Comparison of ENCODE assay signal across 11 cellular contexts in the genomic region with DNA sequence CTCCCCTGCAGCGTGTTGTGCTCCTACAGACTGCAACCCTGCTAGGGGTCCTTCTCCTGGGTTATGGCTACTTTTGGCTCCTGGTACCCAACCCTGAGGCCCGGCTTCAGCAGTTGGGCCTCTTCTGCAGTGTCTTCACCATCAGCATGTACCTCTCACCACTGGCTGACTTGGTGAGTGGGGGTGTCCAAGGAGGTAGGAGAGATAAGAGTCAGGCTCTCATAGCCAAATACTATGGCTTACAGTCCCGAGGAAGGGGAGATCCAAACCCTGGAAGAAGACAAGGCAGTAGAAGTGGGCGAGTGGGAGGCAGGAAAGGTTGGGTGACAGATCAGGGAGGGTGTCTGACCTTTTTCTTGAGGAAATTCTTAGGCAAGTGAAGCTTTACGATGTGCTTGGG. TPM values are rescaled to one million over a fixed set of nuclear protein-coding genes. Genes with fewer than 3 reads are reported as not detected.
DNase-seq lines count a peak whose midpoint lies in the region; TF ChIP-seq lines count a peak whose summit lies in the region.
"Had no signal": no experiment of that assay in that cellular context is flagged by ENCODE, and none has a peak within 500 bp of the region (broad histone marks: within the 10 kb centered on the region; RNA-seq: fewer than 3 reads in every experiment).

No MANE protein-coding gene starts in this region.

- in situ Hi-C loops in transverse colon (cut with MboI; ENCODE audit: low pct_ligation_motif_present in 1 of 4, low pct_unique_long_range_greater_than_20kb in 1 of 4, low sequenced_read_pairs in 3 of 4) = no loop called here

- H2AFZ ChIP-seq in hepatocyte = no peak overlapping the region

- H3K4me1 ChIP-seq in hepatocyte (ENCODE audit: insufficient read depth) (peaks cover 34% of the 10 kb centered on the region), transverse colon (peaks cover 12 to 64% (median 52%) of the 10 kb centered on the region in 4 donors)

- no peaks in the 10 kb centered on the region for H4K20me1 ChIP-seq in hepatocyte (ENCODE audit: insufficient read depth, poor library complexity, severe bottlenecking)

- H3K27me3 Mint-ChIP-seq in activated naive CD4-positive, alpha-beta T cell treated with anti-CD3 and anti-CD28 coated beads, Interleukin-2, amount 10 ng/mL, durations not matched to agents 7 days and 5 days = peaks cover 13% of the 10 kb centered on the region

- peak overlapping the region; percentile 95 for H3K4me3 Mint-ChIP-seq in activated naive CD4-positive, alpha-beta T cell treated with anti-CD3 and anti-CD28 coated beads, Interleukin-2, amount 10 ng/mL, durations not matched to agents 7 days and 5 days

- CTCF ChIA-PET in activated naive CD4-positive, alpha-beta T cell treated with anti-CD3 and anti-CD28 coated beads, Interleukin-2, amount 10 ng/mL, durations not matched to agents 7 days and 5 days (lab: Charles Lee) = interaction anchor here (0.6 to 1.8 kb wide), 4 partner anchors 30 to 141 kb away, joined by 3 to 7 read pairs (median 4); partner anchors contain the start of gene KRTCAP2

- H3K9me2 ChIP-seq in hepatocyte (replicated peaks; ENCODE audit: insufficient read depth) = no peaks in the 10 kb centered on the region

- peaks cover 22% of the 10 kb centered on the region for H3K36me3 Mint-ChIP-seq in activated naive CD4-positive, alpha-beta T cell treated with anti-CD3 and anti-CD28 coated beads, Interleukin-2, amount 10 ng/mL, durations not matched to agents 7 days and 5 days

- no peak for TF ChIP-seq CTCF in VCaP (conservative IDR thresholded peaks at IDR 0.05)
- no peak for TF ChIP-seq CTCF in hepatocyte (IDR thresholded peaks at IDR 0.05; ENCODE audit: poor library complexity)
- TF ChIP-seq CTCF in transverse colon (IDR thresholded peaks at IDR 0.05) = no peak

- peak overlapping the region; percentile 81 for H3K4me2 ChIP-seq in hepatocyte

- H3K9me3 Mint-ChIP-seq in activated naive CD4-positive, alpha-beta T cell treated with anti-CD3 and anti-CD28 coated beads, Interleukin-2, amount 10 ng/mL, durations not matched to agents 7 days and 5 days = no peaks in the 10 kb centered on the region

- H3K27me3 ChIP-seq in hepatocyte (no peaks in the 10 kb centered on the region), transverse colon (peaks cover 5% of the 10 kb centered on the region)
- H3K27me3 ChIP-seq: ascending aorta, esophagus squamous epithelium had no signal

- peak overlapping the region; percentile 78 for H3K27ac Mint-ChIP-seq in activated naive CD4-positive, alpha-beta T cell treated with anti-CD3 and anti-CD28 coated beads, Interleukin-2, amount 10 ng/mL, durations not matched to agents 7 days and 5 days

- H3K9me3 ChIP-seq in hepatocyte (ENCODE audit: low read depth) = no peaks in the 10 kb centered on the region
- no peaks in the 10 kb centered on the region for H3K9me3 ChIP-seq in transverse colon
- H3K9me3 ChIP-seq: ascending aorta, esophagus squamous epithelium had no signal

- H3K4me3 ChIP-seq in hepatocyte = no peak overlapping the region
- H3K4me3 ChIP-seq in transverse colon = no peak overlapping the region

- H3K27ac ChIP-seq in VCaP = peak overlapping the region; percentile 100
- H3K27ac ChIP-seq in hepatocyte = no peak overlapping the region
- H3K27ac ChIP-seq in transverse colon = peak overlapping the region; percentile 96 to 100 (median 100)

- 94% methylated on average over 5 of the region's 5 CpGs for WGBS in hepatocyte (ENCODE audit: low lambda C conversion rate, missing lambda C conversion rate)
- whole genome bisulfite sequencing in transverse colon (ENCODE audit: low coverage in 1 of 2), 2 donors = 78 to 92% methylated on average over 3 to 5 of the region's 5 CpGs

- TF ChIP-seq EP300 in transverse colon (IDR thresholded peaks at IDR 0.05; ENCODE audit: low read depth) = no peak

- H3K36me3 ChIP-seq in hepatocyte (replicated peaks; ENCODE audit: insufficient read depth, low read depth) = no peaks in the 10 kb centered on the region
- H3K36me3 ChIP-seq in transverse colon = peaks cover 0 to 11% (median 1%) of the 10 kb centered on the region in 4 donors
- H3K36me3 ChIP-seq: ascending aorta had no signal

- intact Hi-C loops in transverse colon (cut with DNase I; ENCODE audit: low total_unique reads) = no loop called here

- no peak for DNase-seq in activated naive CD4-positive, alpha-beta T cell treated with anti-CD3 and anti-CD28 coated beads, Interleukin-2, amount 10 ng/mL, durations not matched to agents 7 days and 5 days
- no peak for DNase-seq in activated naive CD4-positive, alpha-beta T cell (lab: John Stamatoyannopoulos, UW)
- DNase-seq in hepatocyte (ENCODE audit: low spot score) (no peak), transverse colon (no peak), LoVo (ENCODE audit: low spot score) (no peak), germinal center (ENCODE audit: low spot score) (no peak), NCI-H1092 treated with DMSO at 0.1 percent for 48 hours (lab: John Stamatoyannopoulos, UW) (no peak)
- DNase-seq: esophagus squamous epithelium, trophoblast cell had no signal

- H3K79me2 ChIP-seq in hepatocyte = peaks cover 29% of the 10 kb centered on the region

- TF ChIP-seq POLR2A in transverse colon (IDR thresholded peaks at IDR 0.05) = no peak

- peaks cover 46% of the 10 kb centered on the region for H3K4me1 Mint-ChIP-seq in activated naive CD4-positive, alpha-beta T cell treated with anti-CD3 and anti-CD28 coated beads, Interleukin-2, amount 10 ng/mL, durations not matched to agents 7 days and 5 days

RNA-seq across cellular contexts. Expression of gene SLC50A1, which starts 1.9 kb away (rescaled TPM):
- total RNA-seq in hepatocyte (75.3 and 88.6 TPM in 2 replicates), transverse colon (100 to 1,000 TPM in 1 of 4 donors, 10 to 100 TPM in 2, 1 to 10 TPM in 1; 5.2 to 199 (median 44.4) TPM)
- 111 and 115 TPM in 2 replicates for polyA plus RNA-seq in hepatocyte

RNA-seq across cellular contexts. Expression of gene DPM3, which starts 2.8 kb away (rescaled TPM):
- total RNA-seq in hepatocyte (94.2 and 121 TPM in 2 replicates), transverse colon (100 to 1,000 TPM in 1 of 4 donors, 10 to 100 TPM in 2, 1 to 10 TPM in 1; 7.2 to 130 (median 62.6) TPM)
- polyA plus RNA-seq in hepatocyte = 84.1 and 96.3 TPM in 2 replicates

RNA-seq across cellular contexts. Expression of gene EFNA1, which starts 9.9 kb away (rescaled TPM):
- 78.7 and 94.8 TPM in 2 replicates for total RNA-seq in hepatocyte
- polyA plus RNA-seq in hepatocyte = 137 and 172 TPM in 2 replicates
- total RNA-seq in transverse colon = 100 to 1,000 TPM in 1 of 4 donors, 10 to 100 TPM in 3; 18.5 to 108 (median 62.7) TPM

RNA-seq across cellular contexts. Expression of gene KRTCAP2, which starts 35.6 kb away (rescaled TPM):
- total RNA-seq in hepatocyte = 191 and 209 TPM in 2 replicates
- polyA plus RNA-seq in hepatocyte = 440 and 454 TPM in 2 replicates
- 100 to 1,000 TPM; 106 to 240 (median 131) TPM for total RNA-seq in transverse colon

RNA-seq across cellular contexts. Expression of gene TRIM46, which starts 36.1 kb away (rescaled TPM):
- total RNA-seq in hepatocyte (1.1 and 1.2 TPM in 2 replicates), transverse colon (under 1 TPM in 2 of 4 donors, not detected in 2; 0.41 to 0.48 TPM)
- polyA plus RNA-seq in hepatocyte = 1.9 and 2.1 TPM in 2 replicates
- total RNA-seq: ascending aorta had no signal
